11 cellular contexts compared by ENCODE assay signal in the genomic region with DNA sequence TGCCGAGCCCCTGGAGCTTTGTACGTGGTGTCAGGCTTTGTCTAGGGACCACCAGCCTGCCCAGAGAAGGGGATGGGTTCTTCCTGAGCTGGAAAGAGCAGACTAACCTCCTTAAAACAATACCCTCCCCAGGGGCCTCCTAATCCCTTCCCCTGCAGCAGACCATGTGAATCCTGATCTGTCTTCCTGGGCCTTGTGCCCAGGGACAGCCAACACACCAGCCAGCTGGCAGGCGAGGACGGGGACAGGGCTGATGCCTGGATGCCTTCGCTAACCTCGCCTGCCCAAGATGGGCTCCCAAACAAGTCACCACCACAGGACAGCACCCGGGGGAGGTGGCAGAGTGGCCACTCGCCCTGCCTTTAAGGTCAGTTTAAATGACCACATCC. TPM values are rescaled to one million over a fixed set of nuclear protein-coding genes. Genes with fewer than 3 reads are reported as not detected.
DNase-seq lines count a peak whose midpoint lies in the region; ATAC-seq and TF ChIP-seq lines count a peak whose summit lies in the region.
"Had no signal": no experiment of that assay in that cellular context is flagged by ENCODE, and none has a peak within 500 bp of the region (broad histone marks: within the 10 kb centered on the region; RNA-seq: fewer than 3 reads in every experiment).

No MANE protein-coding gene starts in this region.

- H3K4me3 ChIP-seq in A673 (ENCODE audit: low read depth, low read length, poor library complexity, severe bottlenecking) (no peak overlapping the region), ovary (no peak overlapping the region)
- H3K4me3 ChIP-seq: thoracic aorta had no signal

- H3K27me3 ChIP-seq in A673 (replicated peaks; ENCODE audit: insufficient read depth, low read depth, low read length, poor library complexity): no peaks in the 10 kb centered on the region
- no peaks in the 10 kb centered on the region for H3K27me3 ChIP-seq in ovary

- TF ChIP-seq CTCF in A673 (conservative IDR thresholded peaks at IDR 0.05; ENCODE audit: low read depth, low read length) (no peak), endothelial cell (IDR thresholded peaks at IDR 0.05; ENCODE audit: unreplicated experiment) (no peak), ovary (IDR thresholded peaks at IDR 0.05) (no peak)

- peaks cover 16% of the 10 kb centered on the region for H3K36me3 Mint-ChIP-seq in endothelial cell (ENCODE audit: low read depth, unreplicated experiment)
- no peaks in the 10 kb centered on the region for H3K36me3 Mint-ChIP-seq in T-helper 2 cell treated with Interferon-gamma antibody and Interleukin-4, amounts not matched to agents 5 μg/mL and 100 μg/mL, for 36 hours (ENCODE audit: low read depth)

- CTCF ChIA-PET in A673 (lab: Charles Lee): interaction anchor here (0.5 to 1.3 kb wide), 2 partner anchors 8 to 166 kb away, joined by 4 read pairs; no protein-coding TSS in a partner anchor

- intact Hi-C loops in A673 (cut with micrococcal nuclease; ENCODE audit: unreplicated experiment) (no loop called here), ovary (cut with DNase I) (no loop called here)

- peaks cover 29% of the 10 kb centered on the region for H3K4me1 ChIP-seq in A673 (ENCODE audit: insufficient read depth, low read length, poor library complexity, severe bottlenecking)
- peaks cover 10% of the 10 kb centered on the region for H3K4me1 ChIP-seq in ovary (ENCODE audit: insufficient read depth)

- no TSS peak for BruUV-seq in A673 (replicated peaks; lab: Mats Ljungman, UMichigan)

- H3K4me3 Mint-ChIP-seq in endothelial cell (ENCODE audit: unreplicated experiment): peak overlapping the region; percentile 47
- no peak overlapping the region for H3K4me3 Mint-ChIP-seq in T-helper 2 cell treated with Interferon-gamma antibody and Interleukin-4, amounts not matched to agents 5 μg/mL and 100 μg/mL, for 36 hours

- H3K27me3 Mint-ChIP-seq in endothelial cell (ENCODE audit: unreplicated experiment): peaks cover 15% of the 10 kb centered on the region
- no peaks in the 10 kb centered on the region for H3K27me3 Mint-ChIP-seq in T-helper 2 cell treated with Interferon-gamma antibody and Interleukin-4, amounts not matched to agents 5 μg/mL and 100 μg/mL, for 36 hours (ENCODE audit: low read depth)

- peak overlapping the region; percentile 92 for H3K27ac Mint-ChIP-seq in endothelial cell (ENCODE audit: unreplicated experiment)
- H3K27ac Mint-ChIP-seq in T-helper 2 cell treated with Interferon-gamma antibody and Interleukin-4, amounts not matched to agents 5 μg/mL and 100 μg/mL, for 36 hours: no peak overlapping the region

- POLR2A ChIA-PET in A673 (lab: Charles Lee; ENCODE audit: low non-redundant PET): no interaction called here

- no peak for TF ChIP-seq POLR2A in ovary (IDR thresholded peaks at IDR 0.05)

- H3K9me3 ChIP-seq in A673 (ENCODE audit: low read depth, low read length, poor library complexity, severe bottlenecking): no peaks in the 10 kb centered on the region
- H3K9me3 ChIP-seq in ovary: no peaks in the 10 kb centered on the region
- H3K9me3 ChIP-seq: thoracic aorta had no signal

- H3K27ac ChIP-seq in A673 (ENCODE audit: low read depth, low read length, poor library complexity, severe bottlenecking) (peak overlapping the region; percentile 70), ovary (no peak overlapping the region)
- H3K27ac ChIP-seq: thoracic aorta had no signal

- no peak for ATAC-seq in GM21619 (IDR thresholded peaks at IDR 0.05; ENCODE audit: unreplicated experiment)
- ATAC-seq in HG03095 (IDR thresholded peaks at IDR 0.05; ENCODE audit: unreplicated experiment): no peak

- peaks cover 51% of the 10 kb centered on the region for H3K4me1 Mint-ChIP-seq in endothelial cell (ENCODE audit: unreplicated experiment)
- H3K4me1 Mint-ChIP-seq in T-helper 2 cell treated with Interferon-gamma antibody and Interleukin-4, amounts not matched to agents 5 μg/mL and 100 μg/mL, for 36 hours (ENCODE audit: low read depth): no peaks in the 10 kb centered on the region

- H3K9me3 Mint-ChIP-seq in endothelial cell (ENCODE audit: unreplicated experiment): no peaks in the 10 kb centered on the region
- no peaks in the 10 kb centered on the region for H3K9me3 Mint-ChIP-seq in T-helper 2 cell treated with Interferon-gamma antibody and Interleukin-4, amounts not matched to agents 5 μg/mL and 100 μg/mL, for 36 hours

- no peak for TF ChIP-seq EP300 in ovary (IDR thresholded peaks at IDR 0.05)

- 85 to 93% (median 90%) methylated on average over 8 of the region's 8 CpGs for WGBS in ovary, 3 donors

- H3K36me3 ChIP-seq in A673 (ENCODE audit: insufficient read depth, low read length, poor library complexity, severe bottlenecking) (no peaks in the 10 kb centered on the region), ovary (no peaks in the 10 kb centered on the region)
- H3K36me3 ChIP-seq: thoracic aorta had no signal

- DNase-seq in A673 (ENCODE audit: low spot score): peak; percentile 91
- peak; percentile 23 for DNase-seq in NCI-H2171 (lab: John Stamatoyannopoulos, UW)
- DNase-seq in endothelial cell (ENCODE audit: low spot score): no peak
- peak; percentile 93 for DNase-seq in myocyte (ENCODE audit: low read depth)
- no peak for DNase-seq in T-helper 2 cell treated with Interferon-gamma antibody and Interleukin-4, amounts not matched to agents 5 μg/mL and 100 μg/mL, for 36 hours (ENCODE audit: low spot score)
- DNase-seq in ovary: no peak
- DNase-seq: activated CD4-positive, alpha-beta T cell treated with anti-CD3 and anti-CD28 coated beads for 48 hours; OCI-M1 had no signal

RNA-seq across cellular contexts. Expression of gene PODXL, which starts 17.6 kb away (rescaled TPM):
- 22.1 and 22.6 TPM in 2 replicates for total RNA-seq in A673 (2021)
- total RNA-seq in endothelial cell (ENCODE audit: unreplicated experiment): 302 TPM
- 13.8 and 29.2 TPM in 2 replicates for total RNA-seq in myocyte
- polyA plus RNA-seq in myocyte (2012): 18.8 TPM
- total RNA-seq in ovary: 10 to 100 TPM; 15.9 to 85.1 (median 34.8) TPM
- polyA plus RNA-seq in ovary: 10 to 100 TPM; 13.2 to 56.5 TPM

Comparison
In these comparisons a context has a peak if more than half of its experiments do, and no peak if none do; other contexts are left out.
1. DNase-seq: peak in A673 (single experiment), NCI-H2171 (single experiment) and myocyte (single experiment); none in endothelial cell (single experiment), T-helper 2 cell treated with Interferon-gamma antibody and Interleukin-4, amounts not matched to agents 5 μg/mL and 100 μg/mL, for 36 hours (single experiment) and ovary (0 of 5).